Comparison of ENCODE assay signal across 10 cellular contexts in the genomic region with DNA sequence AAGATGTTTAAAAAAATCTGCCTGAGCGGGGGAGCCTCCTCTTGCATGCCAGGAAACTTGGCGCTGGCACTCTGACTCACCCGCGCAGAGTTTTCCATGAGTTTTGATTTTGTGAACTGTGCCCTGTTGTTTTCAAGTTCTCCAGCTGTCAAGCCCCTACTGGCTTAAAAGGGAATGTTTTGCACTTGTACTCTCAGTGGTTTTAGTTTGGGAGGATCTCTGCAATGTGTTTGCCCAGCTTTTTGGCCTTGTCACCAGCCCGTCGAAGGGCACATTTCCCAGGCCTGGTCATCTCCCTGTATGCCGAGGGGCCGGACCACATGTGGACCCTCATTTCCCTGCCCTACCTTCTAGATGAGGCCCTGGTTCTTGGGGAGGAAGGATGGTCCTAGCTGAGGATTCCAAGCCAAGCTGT. TPM values are rescaled to one million over a fixed set of nuclear protein-coding genes. Genes with fewer than 3 reads are reported as not detected.
DNase-seq lines count a peak whose midpoint lies in the region; ATAC-seq and TF ChIP-seq lines count a peak whose summit lies in the region.
"Had no signal": no experiment of that assay in that cellular context is flagged by ENCODE, and none has a peak within 500 bp of the region (broad histone marks: within the 10 kb centered on the region; RNA-seq: fewer than 3 reads in every experiment).

No MANE protein-coding gene starts in this region.

- H3K27me3 ChIP-seq in RWPE2 (ENCODE audit: insufficient read depth, poor library complexity, severe bottlenecking) = no peaks in the 10 kb centered on the region

- no peak overlapping the region for H3K27ac Mint-ChIP-seq in activated T-cell treated with anti-CD3 and anti-CD28 coated beads, Interleukin-2, amount 50 U/mL, for 24 hours

- H3K4me1 Mint-ChIP-seq in activated T-cell treated with anti-CD3 and anti-CD28 coated beads, Interleukin-2, amount 50 U/mL, for 24 hours (ENCODE audit: low read depth) = no peaks in the 10 kb centered on the region

- no peak overlapping the region for H3K27ac ChIP-seq in RWPE2 (ENCODE audit: poor library complexity, severe bottlenecking)
- H3K27ac ChIP-seq: HL-60 had no signal

- no peaks in the 10 kb centered on the region for H3K4me1 ChIP-seq in RWPE2 (ENCODE audit: insufficient read depth, poor library complexity, severe bottlenecking)

- DNase-seq in GM12864 (ENCODE audit: low read depth) (no peak), RWPE2 (ENCODE audit: low spot score) (no peak), fibroblast of villous mesenchyme (ENCODE audit: low read depth) (peak; percentile 84), putamen (ENCODE audit: low spot score) (peak; percentile 60), NCI-H146 treated with DMSO at 0.1 percent for 48 hours (lab: John Stamatoyannopoulos, UW; ENCODE audit: unreplicated experiment) (no peak), cerebellum (ENCODE audit: low spot score) (no peak)
- no peak for DNase-seq in activated T-cell treated with anti-CD3 and anti-CD28 coated beads, Interleukin-2, amount 50 U/mL, for 24 hours
- DNase-seq in activated CD4-positive, CD25-positive, alpha-beta regulatory T cell treated with anti-CD3 and anti-CD28 coated beads, Interleukin-2, amount 50 U/mL, for 72 hours = no peak

- no peak overlapping the region for H3K4me3 Mint-ChIP-seq in activated T-cell treated with anti-CD3 and anti-CD28 coated beads, Interleukin-2, amount 50 U/mL, for 24 hours

- H3K27me3 Mint-ChIP-seq in activated T-cell treated with anti-CD3 and anti-CD28 coated beads, Interleukin-2, amount 50 U/mL, for 24 hours = peaks cover 9% of the 10 kb centered on the region

- no peaks in the 10 kb centered on the region for H3K9me3 ChIP-seq in RWPE2 (ENCODE audit: severe bottlenecking)

- H3K4me3 ChIP-seq in GM12864 (ENCODE audit: low read depth, low read length) (no peak overlapping the region), RWPE2 (ENCODE audit: severe bottlenecking) (no peak overlapping the region), fibroblast of villous mesenchyme (ENCODE audit: low read depth, low read length) (no peak overlapping the region)

- H3K36me3 Mint-ChIP-seq in activated T-cell treated with anti-CD3 and anti-CD28 coated beads, Interleukin-2, amount 50 U/mL, for 24 hours (ENCODE audit: low read depth) = no peaks in the 10 kb centered on the region

- peak; percentile 85 for ATAC-seq in RWPE2 (ENCODE audit: low read depth)

- no peaks in the 10 kb centered on the region for H3K9me3 Mint-ChIP-seq in activated T-cell treated with anti-CD3 and anti-CD28 coated beads, Interleukin-2, amount 50 U/mL, for 24 hours

- TF ChIP-seq CTCF in GM12864 (IDR thresholded peaks at IDR 0.05; ENCODE audit: low read depth, low read length, missing control alignments) (peak; percentile 14), RWPE2 (IDR thresholded peaks at IDR 0.05; ENCODE audit: poor library complexity, severe bottlenecking) (peak; percentile 38), fibroblast of villous mesenchyme (IDR thresholded peaks at IDR 0.05; ENCODE audit: insufficient read depth, low read depth, low read length) (peak; percentile 75)

- no peaks in the 10 kb centered on the region for H3K36me3 ChIP-seq in RWPE2 (ENCODE audit: low read depth)

RNA-seq across cellular contexts. Expression of a gene that starts 12.2 kb away (rescaled TPM):
- total RNA-seq in fibroblast of villous mesenchyme (52.8 and 61.3 TPM in 2 replicates), cerebellum (2.0 TPM)

RNA-seq across cellular contexts. Expression of a gene that starts 20.1 kb away (rescaled TPM):
- total RNA-seq in fibroblast of villous mesenchyme (not detected in 2 replicates), cerebellum (not detected)
- total RNA-seq: frontal cortex had no signal

RNA-seq across cellular contexts. Expression of a gene that starts 47.9 kb away (rescaled TPM):
- 10.4 and 13.5 TPM in 2 replicates for total RNA-seq in fibroblast of villous mesenchyme
- 14.2 TPM for total RNA-seq in cerebellum

Comparison
In these comparisons a context has a peak if more than half of its experiments do, and no peak if none do; other contexts are left out.
1. DNase-seq: peak in fibroblast of villous mesenchyme (single experiment) and putamen (single experiment); none in GM12864 (single experiment), RWPE2 (single experiment), activated T-cell treated with anti-CD3 and anti-CD28 coated beads, Interleukin-2, amount 50 U/mL, for 24 hours (single experiment), NCI-H146 treated with DMSO at 0.1 percent for 48 hours (single experiment), cerebellum (single experiment) and activated CD4-positive, CD25-positive, alpha-beta regulatory T cell treated with anti-CD3 and anti-CD28 coated beads, Interleukin-2, amount 50 U/mL, for 72 hours (single experiment).
2. CTCF ChIP-seq: peak in every context shown above with its lines; median percentile 75 in fibroblast of villous mesenchyme; 38 in RWPE2; 14 in GM12864.
3. RNA of a gene that starts 12.2 kb away (total RNA-seq): 52.8 to 61.3 TPM in fibroblast of villous mesenchyme; 2.0 TPM in cerebellum (single experiment); every median in the first group is over 10 times any median in the second.